ENCODE assay signal across 14 cellular contexts in the genomic region with DNA sequence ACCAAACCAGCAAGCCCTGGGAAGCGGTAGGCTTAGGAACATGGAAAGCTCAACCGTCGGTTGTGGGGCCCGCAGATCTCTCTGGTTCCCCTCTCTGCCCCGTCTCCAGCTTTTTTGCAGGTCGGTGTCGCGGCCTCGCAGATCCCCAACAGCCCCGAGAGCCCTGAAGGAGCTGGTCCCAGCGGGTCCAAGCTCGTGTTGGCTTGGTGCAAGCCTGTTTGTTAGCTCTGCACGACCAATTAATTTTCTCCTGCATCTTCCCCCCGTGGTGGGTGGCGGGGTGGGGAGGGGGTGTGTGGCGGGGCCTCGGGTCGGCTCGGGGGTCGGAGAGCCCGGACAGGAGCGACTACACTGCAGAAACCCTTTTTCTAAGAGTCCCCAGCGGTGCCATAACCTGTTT. TPM values are rescaled to one million over a fixed set of nuclear protein-coding genes. Genes with fewer than 3 reads are reported as not detected.
DNase-seq lines count a peak whose midpoint lies in the region; ATAC-seq, FAIRE-seq and TF ChIP-seq lines count a peak whose summit lies in the region.
"Had no signal": no experiment of that assay in that cellular context is flagged by ENCODE, and none has a peak within 500 bp of the region (broad histone marks: within the 10 kb centered on the region; RNA-seq: fewer than 3 reads in every experiment).

No MANE protein-coding gene starts in this region.

- no peaks in the 10 kb centered on the region for H3K9me2 ChIP-seq in hepatocyte (replicated peaks; ENCODE audit: insufficient read depth)

- POLR2A ChIA-PET in HepG2 (lab: Yijun Ruan, JAX): no interaction called here

- in situ Hi-C loops in transverse colon (cut with MboI; ENCODE audit: low pct_ligation_motif_present in 1 of 4, low pct_unique_long_range_greater_than_20kb in 1 of 4, low sequenced_read_pairs in 3 of 4): no loop called here
- in situ Hi-C loops in HepG2 (cut with HindIII; ENCODE audit: extremely low pct_ligation_motif_present, low pct_unique_long_range_greater_than_20kb): no loop called here

- 11% methylated on average over 22 of the region's 23 CpGs for WGBS in hepatocyte (ENCODE audit: low lambda C conversion rate, missing lambda C conversion rate)
- WGBS in transverse colon (ENCODE audit: low coverage in 1 of 2), 2 donors: 26% methylated on average over 23 of the region's 23 CpGs; no CpG with 5 or more reads in 1 of the 2 donors
- WGBS in HepG2 (ENCODE audit: low lambda C conversion rate): 5% methylated on average over 18 of the region's 23 CpGs

- TF ChIP-seq EP300 in transverse colon (IDR thresholded peaks at IDR 0.05; ENCODE audit: low read depth) (no peak), HepG2 (IDR thresholded peaks at IDR 0.05; ENCODE audit: low read depth in 2 of 2, low read length in 2 of 2) (no peak), HepG2 (CRISPR knock-in tag; IDR thresholded peaks at IDR 0.05; ENCODE audit: borderline replicate concordance) (no peak)

- H3K27ac ChIP-seq in Peyer's patch (no peak overlapping the region), hepatocyte (no peak overlapping the region), transverse colon (no peak overlapping the region), HepG2 (ENCODE audit: extremely low read length, insufficient read depth, low read length) (no peak overlapping the region)
- H3K27ac ChIP-seq: adrenal gland, SJCRH30 had no signal

- peaks cover 4% of the 10 kb centered on the region for H3K4me1 Mint-ChIP-seq in progenitor cell of endocrine pancreas (ENCODE audit: low read depth)

- peaks cover 0 to 14% of the 10 kb centered on the region in 2 donors for H3K27me3 ChIP-seq in Peyer's patch
- peaks cover 90% of the 10 kb centered on the region for H3K27me3 ChIP-seq in hepatocyte
- H3K27me3 ChIP-seq in transverse colon: peaks cover 68% of the 10 kb centered on the region
- peaks cover 13 to 86% of the 10 kb centered on the region in 2 experiments for H3K27me3 ChIP-seq in HepG2 (ENCODE audit: control insufficient read depth in 1 of 2, insufficient read depth in 2 of 2, low read length in 2 of 2)
- H3K27me3 ChIP-seq: SJCRH30 had no signal

- no TSS peak for BruUV-seq in HepG2 (replicated peaks; lab: Mats Ljungman, UMichigan)

- H3K9ac ChIP-seq in HepG2 (ENCODE audit: insufficient read depth, low read depth, low read length): no peak overlapping the region

- peak overlapping the region; percentile 94 for H3K4me2 ChIP-seq in hepatocyte
- H3K4me2 ChIP-seq in HepG2 (ENCODE audit: low read depth, low read length): no peak overlapping the region

- FAIRE-seq in HepG2 (lab: Jason Lieb, UNC): no peak
- FAIRE-seq: kidney had no signal

- H3K36me3 ChIP-seq in Peyer's patch: no peaks in the 10 kb centered on the region
- no peaks in the 10 kb centered on the region for H3K36me3 ChIP-seq in hepatocyte (replicated peaks; ENCODE audit: insufficient read depth, low read depth)
- H3K36me3 ChIP-seq in transverse colon: no peaks in the 10 kb centered on the region
- no peaks in the 10 kb centered on the region for H3K36me3 ChIP-seq in HepG2 (replicated peaks in 1 of 2; ENCODE audit: control insufficient read depth in 1 of 2, insufficient read depth in 2 of 2, low read length in 2 of 2)
- H3K36me3 ChIP-seq: adrenal gland, SJCRH30 had no signal

- no peak overlapping the region for H2AFZ ChIP-seq in hepatocyte
- no peak overlapping the region for H2AFZ ChIP-seq in HepG2 (ENCODE audit: low read length)

- no peak for TF ChIP-seq CTCF in Peyer's patch (IDR thresholded peaks at IDR 0.05)
- TF ChIP-seq CTCF in hepatocyte (IDR thresholded peaks at IDR 0.05; ENCODE audit: poor library complexity): no peak
- no peak for TF ChIP-seq CTCF in progenitor cell of endocrine pancreas (IDR thresholded peaks at IDR 0.05; ENCODE audit: unreplicated experiment)
- TF ChIP-seq CTCF in transverse colon (IDR thresholded peaks at IDR 0.05): no peak
- no peak for TF ChIP-seq CTCF in HepG2 (CRISPR knock-in tag; IDR thresholded peaks at IDR 0.05)

- CTCF ChIA-PET in HepG2 (lab: Yijun Ruan, JAX; ENCODE audit: low intra/inter-chr PET ratio, low total read pairs): no interaction called here

- H3K4me1 ChIP-seq in Peyer's patch (peaks cover 0 to 19% (median 0%) of the 10 kb centered on the region in 4 donors), hepatocyte (ENCODE audit: insufficient read depth) (peaks cover 5% of the 10 kb centered on the region), transverse colon (peaks cover 5 to 15% (median 10%) of the 10 kb centered on the region in 4 donors), HepG2 (ENCODE audit: insufficient read depth, low read length) (no peaks in the 10 kb centered on the region)
- H3K4me1 ChIP-seq: adrenal gland, SJCRH30 had no signal

- peak overlapping the region; percentile 38 for H3K4me3 Mint-ChIP-seq in progenitor cell of endocrine pancreas (ENCODE audit: low read depth)

- DNase-seq in D341Med (ENCODE audit: low spot score) (peak; percentile 48), Peyer's patch (no peak), hepatocyte (ENCODE audit: low spot score) (no peak), progenitor cell of endocrine pancreas (ENCODE audit: low spot score, unreplicated experiment) (no peak), transverse colon (no peak), HepG2 (ENCODE audit: low spot score) (no peak)
- DNase-seq: activated CD4-positive, alpha-beta T cell treated with anti-CD3 and anti-CD28 coated beads for 1 hour; adrenal gland; Calu3; kidney; SJCRH30; stimulated activated CD4-positive, alpha-beta T cell treated with anti-CD3 and anti-CD28 coated beads, Interleukin-2, amount 100 ng/mL, for 48 hours had no signal

- H4K20me1 ChIP-seq in hepatocyte (ENCODE audit: insufficient read depth, poor library complexity, severe bottlenecking): no peaks in the 10 kb centered on the region
- H4K20me1 ChIP-seq in HepG2 (ENCODE audit: insufficient read depth, low read length): no peaks in the 10 kb centered on the region

- H3K36me3 Mint-ChIP-seq in progenitor cell of endocrine pancreas (ENCODE audit: insufficient read depth): no peaks in the 10 kb centered on the region

- no peak for TF ChIP-seq RAD21 in HepG2 (CRISPR knock-in tag; IDR thresholded peaks at IDR 0.05)

- no peak for TF ChIP-seq POLR2A in Peyer's patch (IDR thresholded peaks at IDR 0.05)
- TF ChIP-seq POLR2A in transverse colon (IDR thresholded peaks at IDR 0.05): no peak
- no peak for TF ChIP-seq POLR2A in HepG2 (IDR thresholded peaks at IDR 0.05; ENCODE audit: insufficient read depth in 1 of 2, low read depth in 2 of 2, low read length in 2 of 2)

- no peaks in the 10 kb centered on the region for H3K9me3 Mint-ChIP-seq in progenitor cell of endocrine pancreas (ENCODE audit: low read depth)

- no peak overlapping the region for H3K27ac Mint-ChIP-seq in progenitor cell of endocrine pancreas

- peaks cover 96% of the 10 kb centered on the region for H3K27me3 Mint-ChIP-seq in progenitor cell of endocrine pancreas

- no peaks in the 10 kb centered on the region for H3K79me2 ChIP-seq in hepatocyte
- H3K79me2 ChIP-seq in HepG2 (ENCODE audit: insufficient read depth, low read length): no peaks in the 10 kb centered on the region

- H3K9me3 ChIP-seq in Peyer's patch: no peaks in the 10 kb centered on the region
- H3K9me3 ChIP-seq in hepatocyte (ENCODE audit: low read depth): no peaks in the 10 kb centered on the region
- no peaks in the 10 kb centered on the region for H3K9me3 ChIP-seq in transverse colon
- H3K9me3 ChIP-seq in HepG2 (ENCODE audit: low read length): no peaks in the 10 kb centered on the region
- H3K9me3 ChIP-seq: adrenal gland, SJCRH30 had no signal

- intact Hi-C loops in transverse colon (cut with DNase I; ENCODE audit: low total_unique reads) (no loop called here), HepG2 (cut with micrococcal nuclease; ENCODE audit: unreplicated experiment) (no loop called here)

- H3K4me3 ChIP-seq in Peyer's patch: peak overlapping the region in 3 of 4 donors; percentile 26 to 47 (median 46)
- no peak overlapping the region for H3K4me3 ChIP-seq in hepatocyte
- peak overlapping the region in 2 of 4 donors; percentile 21 to 48 for H3K4me3 ChIP-seq in transverse colon
- no peak overlapping the region for H3K4me3 ChIP-seq in HepG2 (replicated peaks in 1 of 3; ENCODE audit: insufficient read depth in 1 of 3, low read depth in 2 of 3, low read length in 3 of 3)
- H3K4me3 ChIP-seq: SJCRH30 had no signal

- no peak for ATAC-seq in HepG2
- no peak for ATAC-seq in GM19395 (IDR thresholded peaks at IDR 0.05; ENCODE audit: unreplicated experiment)

TF ChIP-seq in HepG2, 621 proteins besides CTCF, POLR2A, EP300 and RAD21 (continues in another document):
- no peak for TF ChIP-seq PHF21A (CRISPR knock-in tag; IDR thresholded peaks at IDR 0.05)

RNA-seq across cellular contexts. Expression of gene SLC24A4, which starts 0.4 kb away (rescaled TPM):
- total RNA-seq in Peyer's patch (1 to 10 TPM in 1 of 4 donors, under 1 TPM in 2, not detected in 1; 0.18 to 1.7 (median 0.54) TPM), hepatocyte (0.28 and 0.50 TPM in 2 replicates), progenitor cell of endocrine pancreas (not detected in 2 replicates), transverse colon (under 1 TPM in 2 of 4 donors, not detected in 2; 0.27 to 0.48 TPM), HepG2 (2016; rRNA removed; fragmentation: Illumina TruSeq; extraction: Trizol) (not detected in 2 replicates)
- polyA plus RNA-seq in hepatocyte (0.46 TPM in 1 of 2 replicates, not detected in the other), HepG2 (2011; rRNA removed) (not detected in 2 replicates)
- total RNA-seq in HepG2 (2016; cell fraction: cytosol; rRNA removed; fragmentation: Illumina TruSeq; extraction: Trizol; ENCODE audit: low read depth): not detected in 2 replicates
- total RNA-seq in HepG2 (2016; cell fraction: insoluble cytoplasmic fraction; rRNA removed; fragmentation: Illumina TruSeq; extraction: Trizol): not detected in 2 replicates
- not detected in 2 replicates for total RNA-seq in HepG2 (2016; cell fraction: membrane; rRNA removed; fragmentation: Illumina TruSeq; extraction: Trizol)
- total RNA-seq in HepG2 (2016; cell fraction: nucleus; rRNA removed; fragmentation: Illumina TruSeq; extraction: Trizol): not detected in 2 replicates
- polyA plus RNA-seq in HepG2 (2011; cell fraction: cytosol; rRNA removed): 0.01 TPM in 1 of 2 replicates, not detected in the other
- 0.03 and 0.05 TPM in 2 replicates for polyA plus RNA-seq in HepG2 (2011; cell fraction: nucleus; rRNA removed)
- not detected in 2 replicates for polyA plus RNA-seq in HepG2 (2012)
- polyA plus RNA-seq in HepG2 (2016; cell fraction: cytosol; fragmentation: Illumina TruSeq; extraction: Trizol; ENCODE audit: low read depth): not detected in 2 replicates
- polyA plus RNA-seq in HepG2 (2016; cell fraction: insoluble cytoplasmic fraction; fragmentation: Illumina TruSeq; extraction: Trizol; ENCODE audit: low read depth): not detected in 2 replicates
- polyA plus RNA-seq in HepG2 (2016; cell fraction: membrane; fragmentation: Illumina TruSeq; extraction: Trizol; ENCODE audit: low read depth): not detected in 2 replicates
- not detected in 2 replicates for polyA plus RNA-seq in HepG2 (2016; cell fraction: nucleus; fragmentation: Illumina TruSeq; extraction: Trizol; ENCODE audit: insufficient read depth, low read depth)
- not detected in 2 replicates for polyA minus RNA-seq in HepG2 (2011; rRNA and poly(A)+ RNA removed; ENCODE audit: low replicate concordance)
- not detected in 2 replicates for polyA minus RNA-seq in HepG2 (2011; cell fraction: cytosol; rRNA and poly(A)+ RNA removed)
- not detected in 2 replicates for polyA minus RNA-seq in HepG2 (2011; cell fraction: nucleus; rRNA and poly(A)+ RNA removed)
- total RNA-seq: Calu3, epithelial cell of proximal tubule had no signal

Comparison
In these comparisons a context has a peak if more than half of its experiments do, and no peak if none do; other contexts are left out.
1. H3K4me3 ChIP-seq: peak in Peyer's patch (3 of 4); none in hepatocyte (single experiment) and HepG2 (0 of 3).